1 cellular context compared by ENCODE assay signal in genomic region chr19:2475702-2476450, GRCh38.
TF ChIP-seq lines count a peak whose summit lies in the region.

Gene GADD45B, plus strand, starts transcription at chr19:2476127. Its CDS starts 232 bp downstream, at chr19:2476359.

TF ChIP-seq in K562, 482 proteins besides CTCF, POLR2A, EP300 and RAD21 (continued from another document and continues in another):
- TF ChIP-seq HES1 (IDR thresholded peaks at IDR 0.05; ENCODE audit: low read depth) (no peak), E4F1 (CRISPR knock-in tag; IDR thresholded peaks at IDR 0.05; ENCODE audit: borderline replicate concordance) (no peak), MCM5 (IDR thresholded peaks at IDR 0.05; ENCODE audit: low read depth) (no peak), KDM5B (IDR thresholded peaks at IDR 0.05; ENCODE audit: insufficient replicate concordance, low read depth, low read length) (peak; percentile 100), ZBTB17 (CRISPR knock-in tag; IDR thresholded peaks at IDR 0.05) (peak; percentile 64), ESRRA (IDR thresholded peaks at IDR 0.05; ENCODE audit: borderline replicate concordance, low read depth) (peak; percentile 52; the same call in 1 of the 2 replicates), ZFP36 (IDR thresholded peaks at IDR 0.05; ENCODE audit: low read depth, low read length, partially characterized antibody) (peak; percentile 3), NBN (IDR thresholded peaks at IDR 0.05; ENCODE audit: low read depth) (peak; percentile 51; the same call in 1 of the 2 replicates), CTBP1 (IDR thresholded peaks at IDR 0.05; ENCODE audit: borderline replicate concordance) (peak; percentile 46; the same call in 1 of the 2 replicates), RNF2 (IDR thresholded peaks at IDR 0.05) (peak; percentile 79), KAT7 (CRISPR knock-in tag; IDR thresholded peaks at IDR 0.05; ENCODE audit: borderline replicate concordance) (peak; percentile 95), HNRNPLL (IDR thresholded peaks at IDR 0.05; ENCODE audit: low read depth, low read length, poor library complexity, severe bottlenecking) (peak; percentile 64), POLR2H (tag; IDR thresholded peaks at IDR 0.05; ENCODE audit: low read depth) (peak; percentile 99), MAX (CRISPR knock-in tag; IDR thresholded peaks at IDR 0.05) (peak; percentile 51; the same call in 1 of the 2 replicates), HDAC1 (IDR thresholded peaks at IDR 0.05) (peak in 1 of 2 experiments; percentile 2; a peak in 1 of 4 replicates), TCFL5 (CRISPR knock-in tag; conservative IDR thresholded peaks at IDR 0.05) (no peak), KLF13 (tag; IDR thresholded peaks at IDR 0.05; ENCODE audit: borderline replicate concordance, low read depth) (0 out of 2 replicates have a peak, but pooled peaks have one; percentile 41), TAF15 (IDR thresholded peaks at IDR 0.05; ENCODE audit: low read depth, low read length) (no peak), MNT (conservative IDR thresholded peaks at IDR 0.05) (peak; percentile 95), TAF1 (IDR thresholded peaks at IDR 0.05; ENCODE audit: control insufficient read depth, extremely low read depth, insufficient read depth, low read length, severe bottlenecking) (peak; percentile 97), OTX1 (CRISPR knock-in tag; IDR thresholded peaks at IDR 0.05) (peak; percentile 30), U2AF1 (optimal IDR thresholded peaks at IDR 0.05; ENCODE audit: low read depth, low read length) (no peak), FUS (optimal IDR thresholded peaks at IDR 0.05; ENCODE audit: low read depth, low read length) (no peak), U2AF2 (optimal IDR thresholded peaks at IDR 0.05; ENCODE audit: low read depth, low read length) (no peak), ZNF165 (CRISPR knock-in tag; IDR thresholded peaks at IDR 0.05; ENCODE audit: borderline replicate concordance) (no peak), GTF2B (IDR thresholded peaks at IDR 0.05; ENCODE audit: extremely low read depth, insufficient read length) (peak; percentile 92), ZNF23 (CRISPR knock-in tag; IDR thresholded peaks at IDR 0.05) (no peak), SP1 (CRISPR knock-in tag; IDR thresholded peaks at IDR 0.05) (peak; percentile 95), HDAC6 (IDR thresholded peaks at IDR 0.05; ENCODE audit: low read depth, low read length) (peak; percentile 86; the same call in 1 of the 2 replicates), ZNF589 (CRISPR knock-in tag; IDR thresholded peaks at IDR 0.05; ENCODE audit: low read depth) (no peak), RBM25 (IDR thresholded peaks at IDR 0.05; ENCODE audit: low read depth, low read length, severe bottlenecking) (no peak), ADNP (tag; IDR thresholded peaks at IDR 0.05) (peak; percentile 66; the same call in 1 of the 2 replicates), LCOR (CRISPR knock-in tag; IDR thresholded peaks at IDR 0.05) (peak; percentile 74; the same call in 1 of the 2 replicates), ZNF384 (IDR thresholded peaks at IDR 0.05; ENCODE audit: low read depth, low read length) (peak; percentile 92), BMI1 (IDR thresholded peaks at IDR 0.05; ENCODE audit: low read length) (no peak), PURB (CRISPR knock-in tag; IDR thresholded peaks at IDR 0.05; ENCODE audit: low read depth) (no peak), FOS (IDR thresholded peaks at IDR 0.05; ENCODE audit: extremely low read depth, insufficient read length) (peak; percentile 66), HDAC2 (IDR thresholded peaks at IDR 0.05) (0 out of 2 replicates have a peak, but pooled peaks have one; percentile 4), CLOCK (CRISPR knock-in tag; IDR thresholded peaks at IDR 0.05; ENCODE audit: borderline replicate concordance) (no peak), MYC (IDR thresholded peaks at IDR 0.05; ENCODE audit: low read depth, low read length) (peak; percentile 60), MYC (CRISPR knock-in tag; IDR thresholded peaks at IDR 0.05; ENCODE audit: borderline replicate concordance, low read depth) (no peak), FOXK2 (conservative IDR thresholded peaks at IDR 0.05 in 1 of 2, IDR thresholded peaks at IDR 0.05 in 1 of 2; ENCODE audit: low read depth in 2 of 2) (no peak), ASH1L (IDR thresholded peaks at IDR 0.05; ENCODE audit: borderline replicate concordance, low read depth, partially characterized antibody) (peak; percentile 59), TCF3 (CRISPR knock-in tag; IDR thresholded peaks at IDR 0.05) (no peak), SMAD1 (IDR thresholded peaks at IDR 0.05; ENCODE audit: low read depth, low read length, partially characterized antibody) (peak; percentile 76), ELF4 (CRISPR knock-in tag; IDR thresholded peaks at IDR 0.05) (no peak), E2F1 (CRISPR knock-in tag; IDR thresholded peaks at IDR 0.05) (no peak), MXI1 (IDR thresholded peaks at IDR 0.05; ENCODE audit: low read depth, low read length) (peak; percentile 74), MAFK (IDR thresholded peaks at IDR 0.05; ENCODE audit: low read length) (0 out of 2 replicates have a peak, but pooled peaks have one; percentile 6), TCF7 (IDR thresholded peaks at IDR 0.05; ENCODE audit: borderline replicate concordance) (no peak), ZFP1 (CRISPR knock-in tag; IDR thresholded peaks at IDR 0.05) (no peak), MTA2 (IDR thresholded peaks at IDR 0.05; ENCODE audit: low read depth) (no peak), BRCA1 (IDR thresholded peaks at IDR 0.05) (no peak), BRCA1 (CRISPR knock-in tag; IDR thresholded peaks at IDR 0.05) (no peak), ZNF12 (CRISPR knock-in tag; IDR thresholded peaks at IDR 0.05) (peak; percentile 32; the same call in 1 of the 2 replicates), ETV6 (IDR thresholded peaks at IDR 0.05; ENCODE audit: borderline replicate concordance in 1 of 2, low read depth in 2 of 2, low read length in 1 of 2) (no peak), ETV6 (CRISPR knock-in tag; IDR thresholded peaks at IDR 0.05; ENCODE audit: borderline replicate concordance) (no peak), ZNF436 (CRISPR knock-in tag; IDR thresholded peaks at IDR 0.05) (peak; percentile 62; the same call in 1 of the 2 replicates), ELF1 (tag; IDR thresholded peaks at IDR 0.05) (peak; percentile 79), USF2 (CRISPR knock-in tag; IDR thresholded peaks at IDR 0.05) (peak; percentile 78), ATF7 (IDR thresholded peaks at IDR 0.05) (peak; percentile 63), GABPA (tag; conservative IDR thresholded peaks at IDR 0.05; ENCODE audit: low read depth) (peak; percentile 22; the same call in 1 of the 2 replicates), ZNF263 (CRISPR knock-in tag; IDR thresholded peaks at IDR 0.05; ENCODE audit: borderline replicate concordance) (peak; percentile 61; the same call in 1 of the 2 replicates)
